11 cellular contexts compared by ENCODE assay signal in genomic region chr14:61710853-61711817, GRCh38. TPM values are rescaled to one million over a fixed set of nuclear protein-coding genes. Genes with fewer than 3 reads are reported as not detected.
DNase-seq lines count a peak whose midpoint lies in the region; ATAC-seq and TF ChIP-seq lines count a peak whose summit lies in the region.
"Had no signal": no experiment of that assay in that cellular context is flagged by ENCODE, and none has a peak within 500 bp of the region (broad histone marks: within the 10 kb centered on the region; RNA-seq: fewer than 3 reads in every experiment).

No MANE protein-coding gene starts in this region.

- no peaks in the 10 kb centered on the region for H3K27me3 Mint-ChIP-seq in activated naive CD8-positive, alpha-beta T cell treated with anti-CD3 and anti-CD28 coated beads, Interleukin-2, amount 10 ng/mL, durations not matched to agents 7 days and 5 days
- H3K27me3 Mint-ChIP-seq in nephron (ENCODE audit: low read depth): no peaks in the 10 kb centered on the region

- peaks cover 31% of the 10 kb centered on the region for H3K36me3 Mint-ChIP-seq in activated naive CD8-positive, alpha-beta T cell treated with anti-CD3 and anti-CD28 coated beads, Interleukin-2, amount 10 ng/mL, durations not matched to agents 7 days and 5 days
- H3K36me3 Mint-ChIP-seq in nephron (ENCODE audit: low read depth): peaks cover 14% of the 10 kb centered on the region

- peak overlapping the region; percentile 15 for H3K4me3 Mint-ChIP-seq in activated naive CD8-positive, alpha-beta T cell treated with anti-CD3 and anti-CD28 coated beads, Interleukin-2, amount 10 ng/mL, durations not matched to agents 7 days and 5 days
- H3K4me3 Mint-ChIP-seq in nephron: no peak overlapping the region

- no peak overlapping the region for H3K4me3 ChIP-seq in H7 (ENCODE audit: insufficient read depth, low read depth, low read length)

- H3K36me3 ChIP-seq in H7 (replicated peaks; ENCODE audit: control insufficient read depth, insufficient read depth, low read length): no peaks in the 10 kb centered on the region

- H3K9me3 Mint-ChIP-seq in activated naive CD8-positive, alpha-beta T cell treated with anti-CD3 and anti-CD28 coated beads, Interleukin-2, amount 10 ng/mL, durations not matched to agents 7 days and 5 days: no peaks in the 10 kb centered on the region
- H3K9me3 Mint-ChIP-seq in nephron: no peaks in the 10 kb centered on the region

- DNase-seq in NCI-H146 treated with DMSO at 0.1 percent for 48 hours (lab: John Stamatoyannopoulos, UW; ENCODE audit: unreplicated experiment) (peak; percentile 56), COLO829 (ENCODE audit: low spot score) (no peak), NOMO-1 (lab: John Stamatoyannopoulos, UW; ENCODE audit: unreplicated experiment in 2 of 2) (no peak), H7 (no peak)
- DNase-seq in activated naive CD8-positive, alpha-beta T cell treated with anti-CD3 and anti-CD28 coated beads, Interleukin-2, amount 10 ng/mL, durations not matched to agents 7 days and 5 days: no peak
- DNase-seq: activated CD8-positive, alpha-beta memory T cell treated with anti-CD3 and anti-CD28 coated beads, Interleukin-2, amount 50 U/mL, for 4 hours; nucleus accumbens had no signal

- TF ChIP-seq CTCF in nephron (IDR thresholded peaks at IDR 0.05; ENCODE audit: unreplicated experiment in 3 of 3): no peak

- POLR2A ChIA-PET in activated naive CD8-positive, alpha-beta T cell treated with anti-CD3 and anti-CD28 coated beads, Interleukin-2, amount 10 ng/mL, durations not matched to agents 7 days and 5 days (lab: Charles Lee): interaction anchor here (0.7 kb wide), 3 partner anchors 153 to 391 kb away, joined by 4 to 7 read pairs (median 4); no protein-coding TSS in a partner anchor

- H3K27me3 ChIP-seq in H7 (ENCODE audit: control insufficient read depth, insufficient read depth, low read length): no peaks in the 10 kb centered on the region

- ATAC-seq in GM19395 (IDR thresholded peaks at IDR 0.05; ENCODE audit: unreplicated experiment) (peak; percentile 53), GM21526 (IDR thresholded peaks at IDR 0.05; ENCODE audit: low FRiP score, unreplicated experiment) (no peak)
- ATAC-seq in activated naive CD8-positive, alpha-beta T cell treated with anti-CD3 and anti-CD28 coated beads, Interleukin-2, amount 10 ng/mL, durations not matched to agents 7 days and 5 days (ENCODE audit: low read depth): peak; percentile 21
- ATAC-seq: Panc1 had no signal

- H3K27ac Mint-ChIP-seq in activated naive CD8-positive, alpha-beta T cell treated with anti-CD3 and anti-CD28 coated beads, Interleukin-2, amount 10 ng/mL, durations not matched to agents 7 days and 5 days: peak overlapping the region; percentile 31
- H3K27ac Mint-ChIP-seq in nephron: peak overlapping the region in 2 of 3 experiments; percentile 18

- peaks cover 52% of the 10 kb centered on the region for H3K4me1 Mint-ChIP-seq in activated naive CD8-positive, alpha-beta T cell treated with anti-CD3 and anti-CD28 coated beads, Interleukin-2, amount 10 ng/mL, durations not matched to agents 7 days and 5 days
- peaks cover 28% of the 10 kb centered on the region for H3K4me1 Mint-ChIP-seq in nephron

RNA-seq across cellular contexts. Expression of gene HIF1A, which starts 15.8 kb away (rescaled TPM):
- total RNA-seq in activated naive CD8-positive, alpha-beta T cell treated with anti-CD3 and anti-CD28 coated beads, Interleukin-2, amount 10 ng/mL, durations not matched to agents 7 days and 5 days: 100 to 1,000 TPM; 119 to 128 TPM
- 181 and 199 TPM in 2 replicates for total RNA-seq in H7 (2014; rRNA removed; shearing (Covaris generic))

RNA-seq across cellular contexts. Expression of gene SNAPC1, which starts 51.1 kb away (rescaled TPM):
- total RNA-seq in activated naive CD8-positive, alpha-beta T cell treated with anti-CD3 and anti-CD28 coated beads, Interleukin-2, amount 10 ng/mL, durations not matched to agents 7 days and 5 days: 1 to 10 TPM; 5.1 to 5.5 TPM
- 11.6 and 16.7 TPM in 2 replicates for total RNA-seq in H7 (2014; rRNA removed; shearing (Covaris generic))
